8 cellular contexts compared by ENCODE assay signal in genomic region chr11:125091247-125091876, GRCh38. TPM values are rescaled to one million over a fixed set of nuclear protein-coding genes. Genes with fewer than 3 reads are reported as not detected.
A peak's percentile ranks its signal among the peaks of the same experiment; 100 is the strongest.
DNase-seq lines count a peak whose midpoint lies in the region; ATAC-seq, FAIRE-seq and TF ChIP-seq lines count a peak whose summit lies in the region.

No MANE protein-coding gene starts in this region.

- H3K4me1 ChIP-seq in gastroesophageal sphincter (peaks cover 0 to 6% (median 0%) of the 10 kb centered on the region in 3 donors), pancreas (no peaks in the 10 kb centered on the region)

- H3K36me3 ChIP-seq in WERI-Rb-1 (no peaks in the 10 kb centered on the region), gastroesophageal sphincter (peaks cover 0 to 31% of the 10 kb centered on the region in 2 donors), pancreas (no peaks in the 10 kb centered on the region)

- ATAC-seq in activated T-cell treated with anti-CD3 and anti-CD28 coated beads, Interleukin-2, amount 50 U/mL, for 72 hours (replicated peaks in 1 of 2): peak; percentile 51 to 58
- ATAC-seq in activated T-cell treated with anti-CD3 and anti-CD28 coated beads, Interleukin-2, amount 50 U/mL, for 4 hours: no peak
- peak; percentile 52 for ATAC-seq in gastroesophageal sphincter
- peak; percentile 38 to 89 (median 79) for ATAC-seq in pancreas
- ATAC-seq in GM18519 (IDR thresholded peaks at IDR 0.05; ENCODE audit: low FRiP score, unreplicated experiment): no peak

- TF ChIP-seq CTCF in NB4 (IDR thresholded peaks at IDR 0.05; ENCODE audit: low read depth, low read length): peak; percentile 39
- peak; percentile 73 for TF ChIP-seq CTCF in WERI-Rb-1 (IDR thresholded peaks at IDR 0.05; ENCODE audit: low read depth, low read length)
- TF ChIP-seq CTCF in gastroesophageal sphincter (IDR thresholded peaks at IDR 0.05): peak in 3 of 4 experiments; percentile 46 to 56 (median 54)
- TF ChIP-seq CTCF in pancreas (IDR thresholded peaks at IDR 0.05): peak in 2 of 4 donors; percentile 25 to 33

- H3K36me3 Mint-ChIP-seq in activated T-cell treated with anti-CD3 and anti-CD28 coated beads, Interleukin-2, amount 50 U/mL, for 72 hours (ENCODE audit: insufficient read depth in 2 of 2): no peaks in the 10 kb centered on the region
- peaks cover 5% of the 10 kb centered on the region for H3K36me3 Mint-ChIP-seq in activated T-cell treated with anti-CD3 and anti-CD28 coated beads, Interleukin-2, amount 50 U/mL, for 4 hours (ENCODE audit: insufficient read depth)

- no peaks in the 10 kb centered on the region for H3K27me3 ChIP-seq in WERI-Rb-1 (ENCODE audit: insufficient read depth, low read depth, severe bottlenecking)
- H3K27me3 ChIP-seq in gastroesophageal sphincter: no peaks in the 10 kb centered on the region
- H3K27me3 ChIP-seq in pancreas: no peaks in the 10 kb centered on the region

- H3K27ac ChIP-seq in WERI-Rb-1 (no peak overlapping the region), gastroesophageal sphincter (no peak overlapping the region), pancreas (no peak overlapping the region)

- intact Hi-C loops in pancreas (cut with DNase I): no loop called here

- H3K4me3 ChIP-seq in NB4 (ENCODE audit: low read depth, low read length) (no peak overlapping the region), WERI-Rb-1 (ENCODE audit: low read depth, low read length) (no peak overlapping the region), gastroesophageal sphincter (no peak overlapping the region), pancreas (no peak overlapping the region)

- 48 to 55% methylated on average over 5 of the region's 5 CpGs for WGBS in gastroesophageal sphincter (ENCODE audit: low coverage in 1 of 2), 2 donors
- WGBS in pancreas, 2 donors: 58 to 68% methylated on average over 5 of the region's 5 CpGs

- H3K4me3 Mint-ChIP-seq in activated T-cell treated with anti-CD3 and anti-CD28 coated beads, Interleukin-2, amount 50 U/mL, for 72 hours: no peak overlapping the region
- H3K4me3 Mint-ChIP-seq in activated T-cell treated with anti-CD3 and anti-CD28 coated beads, Interleukin-2, amount 50 U/mL, for 4 hours: no peak overlapping the region

- no peaks in the 10 kb centered on the region for H3K27me3 Mint-ChIP-seq in activated T-cell treated with anti-CD3 and anti-CD28 coated beads, Interleukin-2, amount 50 U/mL, for 72 hours (ENCODE audit: low read depth)
- no peaks in the 10 kb centered on the region for H3K27me3 Mint-ChIP-seq in activated T-cell treated with anti-CD3 and anti-CD28 coated beads, Interleukin-2, amount 50 U/mL, for 4 hours (ENCODE audit: low read depth)

- TF ChIP-seq POLR2A in NB4 (IDR thresholded peaks at IDR 0.05; ENCODE audit: extremely low read depth, insufficient read length): no peak
- TF ChIP-seq POLR2A in gastroesophageal sphincter (IDR thresholded peaks at IDR 0.05): no peak

- H3K27ac Mint-ChIP-seq in activated T-cell treated with anti-CD3 and anti-CD28 coated beads, Interleukin-2, amount 50 U/mL, for 72 hours: no peak overlapping the region

- DNase-seq in activated T-cell treated with anti-CD3 and anti-CD28 coated beads, Interleukin-2, amount 50 U/mL, for 72 hours: peak in 1 of 2 donors; percentile 15
- no peak for DNase-seq in activated T-cell treated with anti-CD3 and anti-CD28 coated beads, Interleukin-2, amount 50 U/mL, for 4 hours
- peak; percentile 69 for DNase-seq in NB4 (ENCODE audit: low read depth)
- peak; percentile 61 for DNase-seq in WERI-Rb-1
- DNase-seq in pancreas: peak in 1 of 6 donors; percentile 26
- DNase-seq in stimulated activated CD4-positive, alpha-beta T cell treated with anti-CD3 and anti-CD28 coated beads, Interleukin-15, amount 100 ng/mL, for 24 hours: no peak

- no peaks in the 10 kb centered on the region for H3K9me3 Mint-ChIP-seq in activated T-cell treated with anti-CD3 and anti-CD28 coated beads, Interleukin-2, amount 50 U/mL, for 72 hours
- no peaks in the 10 kb centered on the region for H3K9me3 Mint-ChIP-seq in activated T-cell treated with anti-CD3 and anti-CD28 coated beads, Interleukin-2, amount 50 U/mL, for 4 hours

- TF ChIP-seq EP300 in gastroesophageal sphincter (IDR thresholded peaks at IDR 0.05): no peak

- peaks cover 6% of the 10 kb centered on the region for H3K4me1 Mint-ChIP-seq in activated T-cell treated with anti-CD3 and anti-CD28 coated beads, Interleukin-2, amount 50 U/mL, for 72 hours (ENCODE audit: low read depth)
- no peaks in the 10 kb centered on the region for H3K4me1 Mint-ChIP-seq in activated T-cell treated with anti-CD3 and anti-CD28 coated beads, Interleukin-2, amount 50 U/mL, for 4 hours (ENCODE audit: low read depth)

- FAIRE-seq in pancreas (lab: Jason Lieb, UNC): no peak

- H3K9me3 ChIP-seq in WERI-Rb-1 (ENCODE audit: severe bottlenecking) (no peaks in the 10 kb centered on the region), gastroesophageal sphincter (no peaks in the 10 kb centered on the region), pancreas (no peaks in the 10 kb centered on the region)

RNA-seq across cellular contexts. Expression of gene TMEM218, which starts 20.1 kb away (rescaled TPM):
- total RNA-seq in activated T-cell treated with anti-CD3 and anti-CD28 coated beads, Interleukin-2, amount 50 U/mL, for 72 hours: 10 to 100 TPM; 14.6 to 18.4 TPM
- 10 to 100 TPM; 10.6 to 13.1 (median 12.3) TPM for total RNA-seq in activated T-cell treated with anti-CD3 and anti-CD28 coated beads, Interleukin-2, amount 50 U/mL, for 4 hours
- total RNA-seq in gastroesophageal sphincter (10 to 100 TPM; 14.7 to 20.0 (median 17.3) TPM), pancreas (10 to 100 TPM in 2 of 6 donors, 1 to 10 TPM in 4; 5.6 to 13.2 (median 9.9) TPM)
- polyA plus RNA-seq in pancreas: 10 to 100 TPM; 11.4 to 27.1 TPM

RNA-seq across cellular contexts. Expression of gene SLC37A2, which starts 28.3 kb away (rescaled TPM):
- 1 to 10 TPM; 1.0 to 1.5 TPM for total RNA-seq in activated T-cell treated with anti-CD3 and anti-CD28 coated beads, Interleukin-2, amount 50 U/mL, for 72 hours
- under 1 TPM; 0.13 to 0.21 (median 0.14) TPM for total RNA-seq in activated T-cell treated with anti-CD3 and anti-CD28 coated beads, Interleukin-2, amount 50 U/mL, for 4 hours
- total RNA-seq in gastroesophageal sphincter: 1 to 10 TPM; 3.4 to 8.6 (median 6.6) TPM
- total RNA-seq in pancreas: 1 to 10 TPM in 3 of 6 donors, under 1 TPM in 3; 0.32 to 7.3 (median 1.5) TPM
- under 1 TPM; 0.59 to 0.61 TPM for polyA plus RNA-seq in pancreas

Comparison
In these comparisons a context has a peak if more than half of its experiments do, and no peak if none do; other contexts are left out.
1. ATAC-seq: peak in activated T-cell treated with anti-CD3 and anti-CD28 coated beads, Interleukin-2, amount 50 U/mL, for 72 hours (2 of 2), gastroesophageal sphincter (single experiment) and pancreas (4 of 4); none in activated T-cell treated with anti-CD3 and anti-CD28 coated beads, Interleukin-2, amount 50 U/mL, for 4 hours (0 of 2) and GM18519 (single experiment).
2. DNase-seq: peak in NB4 (single experiment) and WERI-Rb-1 (single experiment); none in activated T-cell treated with anti-CD3 and anti-CD28 coated beads, Interleukin-2, amount 50 U/mL, for 4 hours (single experiment) and stimulated activated CD4-positive, alpha-beta T cell treated with anti-CD3 and anti-CD28 coated beads, Interleukin-15, amount 100 ng/mL, for 24 hours (single experiment).